Comparison of ENCODE assay signal across 19 cellular contexts in the genomic region with DNA sequence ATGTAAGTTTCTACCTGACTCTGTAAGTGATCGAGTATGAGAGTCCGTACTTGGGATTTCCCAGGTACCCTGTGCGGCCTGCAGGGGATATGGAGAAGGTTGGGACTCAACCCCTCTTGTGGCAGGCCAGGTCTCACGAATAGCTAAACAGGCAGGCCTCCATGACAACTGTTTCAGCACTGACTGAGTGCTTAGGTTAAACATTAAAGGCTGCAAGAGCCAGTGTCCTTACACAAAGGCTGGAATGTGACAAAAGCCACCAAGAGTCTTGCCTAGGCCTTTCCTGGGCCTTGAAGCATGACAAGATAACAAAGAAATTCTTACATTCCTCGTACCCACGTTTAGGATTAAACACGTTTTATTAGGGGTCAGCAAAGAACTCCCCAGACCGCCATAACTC. TPM values are rescaled to one million over a fixed set of nuclear protein-coding genes. Genes with fewer than 3 reads are reported as not detected.
DNase-seq lines count a peak whose midpoint lies in the region; ATAC-seq and TF ChIP-seq lines count a peak whose summit lies in the region.
"Had no signal": no experiment of that assay in that cellular context is flagged by ENCODE, and none has a peak within 500 bp of the region (broad histone marks: within the 10 kb centered on the region; RNA-seq: fewer than 3 reads in every experiment).

No MANE protein-coding gene starts in this region.

- intact Hi-C loops in ovary (cut with DNase I), result loop anchor here in 2 of 4 donors (5.0 to 10.0 kb wide), 2 partner anchors 181 to 214 kb away; no protein-coding TSS in a partner anchor

- WGBS in ovary, 3 donors, result 47 to 86% (median 83%) methylated on average over 8 of the region's 8 CpGs

- no peaks in the 10 kb centered on the region for H3K27me3 ChIP-seq in ovary
- H3K27me3 ChIP-seq: foreskin keratinocyte, transverse colon had no signal

- H3K36me3 ChIP-seq in ovary, result no peaks in the 10 kb centered on the region
- H3K36me3 ChIP-seq: transverse colon had no signal

- no peaks in the 10 kb centered on the region for H3K9me3 ChIP-seq in ovary
- H3K9me3 ChIP-seq: transverse colon had no signal

- no peak for TF ChIP-seq EP300 in ovary (IDR thresholded peaks at IDR 0.05)

- H3K4me3 ChIP-seq in ovary, result no peak overlapping the region
- H3K4me3 ChIP-seq: PC-9, transverse colon had no signal

- DNase-seq in DMS53 (lab: John Stamatoyannopoulos, UW), result peak; percentile 23
- no peak for DNase-seq in DMS53 treated with DMSO at 0.1 percent for 48 hours (lab: John Stamatoyannopoulos, UW; ENCODE audit: unreplicated experiment)
- DNase-seq in NCI-H146 treated with DMSO at 0.1 percent for 48 hours (lab: John Stamatoyannopoulos, UW; ENCODE audit: unreplicated experiment), result peak; percentile 40
- DNase-seq in kidney tubule cell (ENCODE audit: low spot score), result peak; percentile 94
- peak; percentile 87 for DNase-seq in renal cortical epithelial cell (ENCODE audit: low read depth)
- no peak for DNase-seq in ovary
- DNase-seq: 8988T; activated CD4-positive, CD25-positive, alpha-beta regulatory T cell; activated naive CD8-positive, alpha-beta T cell treated with anti-CD3 and anti-CD28 coated beads for 36 hours; COR-L47; foreskin keratinocyte; NCI-H1694; NCI-H524 treated with DMSO at 0.1 percent for 48 hours; PC-9; stimulated activated CD4-positive, alpha-beta T cell treated with anti-CD3 and anti-CD28 coated beads, Interleukin-2, amount 100 ng/mL, for 24 hours; stimulated activated CD8-positive, alpha-beta memory T cell treated with anti-CD3 and anti-CD28 coated beads, Interleukin-4, amount 100 ng/mL, for 48 hours; transverse colon had no signal

- no peak overlapping the region for H3K27ac ChIP-seq in ovary
- H3K27ac ChIP-seq: foreskin keratinocyte, PC-9, transverse colon had no signal

- no peak for TF ChIP-seq POLR2A in ovary (IDR thresholded peaks at IDR 0.05)

- no peaks in the 10 kb centered on the region for H3K4me1 ChIP-seq in ovary (ENCODE audit: insufficient read depth)
- H3K4me1 ChIP-seq: foreskin keratinocyte had no signal

- TF ChIP-seq CTCF in ovary (IDR thresholded peaks at IDR 0.05), result no peak

- ATAC-seq in GM18517 (IDR thresholded peaks at IDR 0.05; ENCODE audit: unreplicated experiment) (no peak), HG03442 (IDR thresholded peaks at IDR 0.05; ENCODE audit: unreplicated experiment) (no peak)
- ATAC-seq: foreskin keratinocyte had no signal

RNA-seq across cellular contexts. Expression of a gene that starts 58.6 kb away (rescaled TPM):
- total RNA-seq in renal cortical epithelial cell, result 0.55 and 0.87 TPM in 2 replicates
- total RNA-seq in ovary, result 10 to 100 TPM in 1 of 7 donors, 1 to 10 TPM in 6; 1.9 to 10.9 (median 4.6) TPM
- polyA plus RNA-seq in ovary, result 10 to 100 TPM in 1 of 2 donors, 1 to 10 TPM in 1; 9.7 to 89.6 TPM

Comparison
In these comparisons a context has a peak if more than half of its experiments do, and no peak if none do; other contexts are left out.
1. DNase-seq: peak in DMS53 (single experiment), NCI-H146 treated with DMSO at 0.1 percent for 48 hours (single experiment), kidney tubule cell (single experiment) and renal cortical epithelial cell (single experiment); none in DMS53 treated with DMSO at 0.1 percent for 48 hours (single experiment) and ovary (0 of 5).